In genomic region chr1:45335732-45336365, GRCh38 we compare ENCODE assay signal across 17 cellular contexts. TPM values are rescaled to one million over a fixed set of nuclear protein-coding genes. Genes with fewer than 3 reads are reported as not detected.
DNase-seq lines count a peak whose midpoint lies in the region; ATAC-seq and TF ChIP-seq lines count a peak whose summit lies in the region.
"Had no signal": no experiment of that assay in that cellular context is flagged by ENCODE, and none has a peak within 500 bp of the region (broad histone marks: within the 10 kb centered on the region; RNA-seq: fewer than 3 reads in every experiment).

No MANE protein-coding gene starts in this region.

- H3K27me3 ChIP-seq in Caco-2 (replicated peaks; ENCODE audit: control insufficient read depth, insufficient read depth, low read length) (no peaks in the 10 kb centered on the region), colonic mucosa (no peaks in the 10 kb centered on the region), vagina (no peaks in the 10 kb centered on the region)
- H3K27me3 ChIP-seq: left lung had no signal

- intact Hi-C loops in Caco-2 (cut with micrococcal nuclease; ENCODE audit: unreplicated experiment) = loop anchor here (1.0 kb wide), 3 partner anchors 8 to 155 kb away; partner anchors contain the start of gene TESK2
- intact Hi-C loops in colonic mucosa (cut with DNase I) = no loop called here
- intact Hi-C loops in vagina (cut with DNase I) = no loop called here

- BruUV-seq in Caco-2 (replicated peaks; lab: Mats Ljungman, UMichigan) = no TSS peak

- H3K27ac ChIP-seq in colonic mucosa = peak overlapping the region; percentile 79
- no peak overlapping the region for H3K27ac ChIP-seq in vagina
- H3K27ac ChIP-seq: left lung had no signal

- H3K9me3 Mint-ChIP-seq in Caco-2 (ENCODE audit: unreplicated experiment) (no peaks in the 10 kb centered on the region), nephron (no peaks in the 10 kb centered on the region)
- peaks cover 8 to 10% of the 10 kb centered on the region in 2 donors for H3K9me3 Mint-ChIP-seq in stimulated activated naive CD8-positive, alpha-beta T cell treated with anti-CD3 and anti-CD28 coated beads, Interleukin-15, amount 100 ng/mL, for 72 hours

- H3K27ac Mint-ChIP-seq in Caco-2 (ENCODE audit: unreplicated experiment) = peak overlapping the region; percentile 97
- peak overlapping the region; percentile 1 to 83 (median 27) for H3K27ac Mint-ChIP-seq in nephron
- H3K27ac Mint-ChIP-seq in stimulated activated naive CD8-positive, alpha-beta T cell treated with anti-CD3 and anti-CD28 coated beads, Interleukin-15, amount 100 ng/mL, for 72 hours = peak overlapping the region in 1 of 2 donors; percentile 8

- H3K4me1 ChIP-seq in Caco-2 = peaks cover 57% of the 10 kb centered on the region
- peaks cover 2% of the 10 kb centered on the region for H3K4me1 ChIP-seq in colonic mucosa
- H3K4me1 ChIP-seq in vagina = peaks cover 15% of the 10 kb centered on the region

- H3K4me3 Mint-ChIP-seq in Caco-2 (ENCODE audit: unreplicated experiment) (peak overlapping the region; percentile 99), nephron (no peak overlapping the region)
- H3K4me3 Mint-ChIP-seq in stimulated activated naive CD8-positive, alpha-beta T cell treated with anti-CD3 and anti-CD28 coated beads, Interleukin-15, amount 100 ng/mL, for 72 hours = no peak overlapping the region
- H3K4me3 Mint-ChIP-seq: T-helper 17 cell had no signal

- H3K9me3 ChIP-seq in Caco-2 = no peaks in the 10 kb centered on the region
- no peaks in the 10 kb centered on the region for H3K9me3 ChIP-seq in colonic mucosa
- H3K9me3 ChIP-seq in vagina = no peaks in the 10 kb centered on the region
- H3K9me3 ChIP-seq: left lung had no signal

- DNase-seq in Caco-2 = peak; percentile 81 to 89
- DNase-seq in HuH-7.5 (ENCODE audit: low spot score) = peak; percentile 68
- DNase-seq in colonic mucosa = peak; percentile 57
- DNase-seq in stimulated activated naive CD8-positive, alpha-beta T cell treated with anti-CD3 and anti-CD28 coated beads, Interleukin-15, amount 100 ng/mL, for 72 hours = no peak
- no peak for DNase-seq in vagina (ENCODE audit: extremely low spot score in 2 of 2)
- DNase-seq: left lung; NCI-H1694 treated with DMSO at 0.1 percent for 48 hours; NCI-H345; NK-92 treated with Interleukin-12 subunit alpha and Interleukin-12 subunit beta, amount 100 ng/mL, for 24 hours; Right ventricle myocardium superior; T-helper 17 cell had no signal

- peak overlapping the region; percentile 15; the same call in 1 of the 2 replicates for H3K4me3 ChIP-seq in Caco-2 (ENCODE audit: low read depth, low read length)
- H3K4me3 ChIP-seq in colonic mucosa = no peak overlapping the region
- no peak overlapping the region for H3K4me3 ChIP-seq in vagina
- H3K4me3 ChIP-seq: left lung had no signal

- ATAC-seq in HG02642 (IDR thresholded peaks at IDR 0.05; ENCODE audit: poor library complexity, unreplicated experiment) = no peak
- no peak for ATAC-seq in HG02759 (IDR thresholded peaks at IDR 0.05; ENCODE audit: unreplicated experiment)
- ATAC-seq in stimulated activated naive CD8-positive, alpha-beta T cell treated with anti-CD3 and anti-CD28 coated beads, Interleukin-15, amount 100 ng/mL, for 72 hours = no peak
- ATAC-seq: left lung, T-helper 17 cell had no signal

- POLR2A ChIA-PET in Caco-2 (lab: Charles Lee) = interaction anchor here (0.6 to 1.2 kb wide), 6 partner anchors 8 to 468 kb away, joined by 3 to 14 read pairs (median 4); partner anchors contain the start of genes CCDC163, MMACHC, PRDX1 and UROD

- peak overlapping the region in 1 of 2 donors; percentile 72 for H3K9ac ChIP-seq in colonic mucosa (ENCODE audit: low read depth in 2 of 2, low read length in 2 of 2)

- CTCF ChIA-PET in Caco-2 (lab: Charles Lee) = interaction anchor here (0.6 kb wide), 1 partner anchor 157 kb away, joined by 3 read pairs; no protein-coding TSS in a partner anchor

- TF ChIP-seq POLR2A in vagina (IDR thresholded peaks at IDR 0.05) = no peak

- H3K27me3 Mint-ChIP-seq in Caco-2 (ENCODE audit: insufficient read depth, unreplicated experiment) (no peaks in the 10 kb centered on the region), nephron (ENCODE audit: low read depth) (no peaks in the 10 kb centered on the region)
- no peaks in the 10 kb centered on the region for H3K27me3 Mint-ChIP-seq in stimulated activated naive CD8-positive, alpha-beta T cell treated with anti-CD3 and anti-CD28 coated beads, Interleukin-15, amount 100 ng/mL, for 72 hours
- H3K27me3 Mint-ChIP-seq: T-helper 17 cell had no signal

- H3K36me3 Mint-ChIP-seq in Caco-2 (ENCODE audit: insufficient read depth, unreplicated experiment) = peaks cover 72% of the 10 kb centered on the region
- H3K36me3 Mint-ChIP-seq in nephron (ENCODE audit: low read depth) = peaks cover 4% of the 10 kb centered on the region

- H3K4me1 Mint-ChIP-seq in Caco-2 (ENCODE audit: low read depth, unreplicated experiment) (peaks cover 44% of the 10 kb centered on the region), nephron (peaks cover 22% of the 10 kb centered on the region)
- H3K4me1 Mint-ChIP-seq in stimulated activated naive CD8-positive, alpha-beta T cell treated with anti-CD3 and anti-CD28 coated beads, Interleukin-15, amount 100 ng/mL, for 72 hours = peaks cover 33% of the 10 kb centered on the region

- H3K36me3 ChIP-seq in Caco-2 (ENCODE audit: control insufficient read depth, insufficient read depth, low read length) (peaks cover 13% of the 10 kb centered on the region), colonic mucosa (no peaks in the 10 kb centered on the region), vagina (peaks cover 0 to 34% of the 10 kb centered on the region in 2 donors)

- TF ChIP-seq CTCF in Caco-2 (IDR thresholded peaks at IDR 0.05; ENCODE audit: insufficient read depth in 1 of 2, low read depth in 1 of 2, low read length in 1 of 2, severe bottlenecking in 1 of 2, unreplicated experiment in 1 of 2) = no peak
- no peak for TF ChIP-seq CTCF in colonic mucosa (IDR thresholded peaks at IDR 0.05)
- TF ChIP-seq CTCF in nephron (IDR thresholded peaks at IDR 0.05; ENCODE audit: unreplicated experiment in 3 of 3) = no peak
- no peak for TF ChIP-seq CTCF in vagina (IDR thresholded peaks at IDR 0.05)

RNA-seq across cellular contexts. Expression of gene TOE1, which starts 4.1 kb away (rescaled TPM):
- total RNA-seq in Caco-2 (2022) = 15.5 and 19.0 TPM in 2 replicates
- total RNA-seq in colonic mucosa = 10 to 100 TPM; 10.1 to 20.5 TPM
- total RNA-seq in vagina = 9.8 TPM

RNA-seq across cellular contexts. Expression of gene MUTYH, which starts 4.4 kb away (rescaled TPM):
- total RNA-seq in Caco-2 (2022) (46.3 and 48.4 TPM in 2 replicates), colonic mucosa (10 to 100 TPM; 17.0 to 65.0 TPM), vagina (27.0 TPM)

RNA-seq across cellular contexts. Expression of gene HPDL, which starts 9.2 kb away (rescaled TPM):
- 78.2 and 90.6 TPM in 2 replicates for total RNA-seq in Caco-2 (2022)
- 10 to 100 TPM in 1 of 2 donors, 1 to 10 TPM in 1; 4.3 to 29.3 TPM for total RNA-seq in colonic mucosa
- total RNA-seq in vagina = 2.2 TPM
- total RNA-seq: cardiac septum, G401, myocyte, Right ventricle myocardium superior had no signal

Comparison
In these comparisons a context has a peak if more than half of its experiments do, and no peak if none do; other contexts are left out.
1. DNase-seq: peak in Caco-2 (2 of 2), HuH-7.5 (single experiment) and colonic mucosa (single experiment); none in stimulated activated naive CD8-positive, alpha-beta T cell treated with anti-CD3 and anti-CD28 coated beads, Interleukin-15, amount 100 ng/mL, for 72 hours (0 of 2) and vagina (0 of 2).